1 cellular context compared by ENCODE assay signal in genomic region chr2:24918326-24919099, GRCh38.
TF ChIP-seq lines count a peak whose summit lies in the region.

No MANE protein-coding gene starts in this region.

TF ChIP-seq in IMR-90, 13 proteins besides CTCF, POLR2A, EP300 and RAD21 (continued from another document):
- TF ChIP-seq ELK1 (IDR thresholded peaks at IDR 0.05; ENCODE audit: borderline replicate concordance, low read depth, low read length) (no peak), SMC3 (IDR thresholded peaks at IDR 0.05; ENCODE audit: low read depth, low read length) (no peak), CEBPB (IDR thresholded peaks at IDR 0.05; ENCODE audit: low read depth, low read length) (no peak), MXI1 (IDR thresholded peaks at IDR 0.05; ENCODE audit: borderline replicate concordance, low read depth, low read length) (no peak)
